ENCODE assay signal across 1 cellular context in the genomic region with DNA sequence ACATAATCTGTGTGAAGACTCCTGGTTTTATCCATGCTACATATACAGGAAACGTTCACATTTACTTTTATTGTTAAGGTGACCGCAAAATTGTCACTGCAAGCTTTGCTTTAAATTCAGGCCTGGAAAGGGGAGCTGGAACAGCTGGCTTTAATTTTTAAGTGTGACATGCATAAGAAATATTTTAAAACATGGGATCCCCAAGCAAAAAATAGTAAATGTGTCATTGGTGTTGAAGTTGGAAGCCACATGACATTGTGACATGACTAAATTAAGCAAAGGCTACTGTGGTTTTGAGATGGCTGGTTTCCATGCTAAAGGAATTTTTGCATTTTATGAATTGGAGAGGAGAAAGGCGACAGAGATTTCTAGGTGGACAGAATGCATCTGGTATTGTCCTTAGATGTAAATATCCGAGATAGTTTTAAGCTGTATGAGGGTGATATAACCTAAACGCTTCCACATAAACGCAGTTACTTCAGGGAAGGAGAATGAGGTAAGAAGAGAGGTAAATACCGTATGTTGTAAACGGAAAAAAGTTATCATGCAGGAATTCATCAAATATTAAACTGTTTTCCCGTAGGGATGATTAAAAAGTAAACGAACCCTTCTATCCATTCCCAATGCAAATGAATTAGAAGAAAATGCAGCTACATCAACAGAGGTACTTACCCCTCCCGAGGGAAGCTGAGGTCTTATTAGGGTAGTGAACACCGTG.
TF ChIP-seq lines count a peak whose summit lies in the region.

No MANE protein-coding gene starts in this region.

TF ChIP-seq in H1, 55 proteins besides CTCF, POLR2A, EP300 and RAD21:
- TF ChIP-seq CHD2 (IDR thresholded peaks at IDR 0.05; ENCODE audit: low read length) (no peak), CBX8 (IDR thresholded peaks at IDR 0.05; ENCODE audit: borderline replicate concordance, low read depth, low read length) (no peak), POLR2AphosphoS5 (IDR thresholded peaks at IDR 0.05; ENCODE audit: low read depth, low read length) (no peak)
